ENCODE assay signal across 22 cellular contexts in genomic region chr18:60215432-60215831, GRCh38.
"Had no signal": no experiment of that assay in that cellular context is flagged by ENCODE, and none has a peak within 500 bp of the region (broad histone marks: within the 10 kb centered on the region; RNA-seq: fewer than 3 reads in every experiment).

No MANE protein-coding gene starts in this region.

- H3K27ac Mint-ChIP-seq: activated naive CD8-positive, alpha-beta T cell; dendritic cell treated with granulocyte-macrophage colony-stimulating factor and Interleukin-4, amounts not matched to agents 40 ng/mL and 50 ng/mL, for 4 days; immature natural killer cell; naive thymus-derived CD8-positive, alpha-beta T cell; progenitor cell of endocrine pancreas had no signal

- H3K27me3 Mint-ChIP-seq: activated naive CD8-positive, alpha-beta T cell; dendritic cell treated with granulocyte-macrophage colony-stimulating factor and Interleukin-4, amounts not matched to agents 40 ng/mL and 50 ng/mL, for 4 days; progenitor cell of endocrine pancreas had no signal

- H3K4me3 Mint-ChIP-seq: activated naive CD8-positive, alpha-beta T cell; dendritic cell treated with granulocyte-macrophage colony-stimulating factor and Interleukin-4, amounts not matched to agents 40 ng/mL and 50 ng/mL, for 4 days; immature natural killer cell; naive thymus-derived CD8-positive, alpha-beta T cell had no signal

- H3K9me3 Mint-ChIP-seq: dendritic cell treated with granulocyte-macrophage colony-stimulating factor and Interleukin-4, amounts not matched to agents 40 ng/mL and 50 ng/mL, for 4 days had no signal

- H3K4me1 ChIP-seq: adrenal gland, ascending aorta, foreskin keratinocyte, testis, uterus had no signal

- DNase-seq: activated gamma-delta T cell treated with Interleukin-2 at 50 U/mL for 16 hours; activated T-cell treated with anti-CD3 and anti-CD28 coated beads, Interleukin-2, amount 50 U/mL, for 1 hour; adrenal gland; brain microvascular endothelial cell; caudate nucleus; effector CD4-positive, alpha-beta T cell; erythroblast; foreskin keratinocyte; immature natural killer cell; naive thymus-derived CD8-positive, alpha-beta T cell; retina; stimulated activated CD4-positive, alpha-beta T cell treated with anti-CD3 and anti-CD28 coated beads, Interleukin-2, amount 100 ng/mL, for 48 hours; stimulated activated naive CD4-positive, alpha-beta T cell; testis; trophoblast cell; uterus had no signal

- H3K27ac ChIP-seq: adrenal gland, ascending aorta, brain microvascular endothelial cell, foreskin keratinocyte, testis, uterus had no signal

- H3K27me3 ChIP-seq: adrenal gland, ascending aorta, brain microvascular endothelial cell, foreskin keratinocyte, testis, uterus had no signal

- H3K36me3 ChIP-seq: adrenal gland, ascending aorta, brain microvascular endothelial cell, uterus had no signal

- H3K4me3 ChIP-seq: adrenal gland, ascending aorta, lung, testis, uterus had no signal

- H3K9me3 ChIP-seq: adrenal gland, ascending aorta, testis, uterus had no signal

- H3K4me1 Mint-ChIP-seq: immature natural killer cell; naive thymus-derived CD8-positive, alpha-beta T cell had no signal

- ATAC-seq: foreskin keratinocyte; left lobe of liver; naive thymus-derived CD8-positive, alpha-beta T cell had no signal

- H3K36me3 Mint-ChIP-seq: activated naive CD8-positive, alpha-beta T cell; immature natural killer cell; naive thymus-derived CD8-positive, alpha-beta T cell had no signal
